Comparison of ENCODE assay signal across 1 cellular context in the genomic region with DNA sequence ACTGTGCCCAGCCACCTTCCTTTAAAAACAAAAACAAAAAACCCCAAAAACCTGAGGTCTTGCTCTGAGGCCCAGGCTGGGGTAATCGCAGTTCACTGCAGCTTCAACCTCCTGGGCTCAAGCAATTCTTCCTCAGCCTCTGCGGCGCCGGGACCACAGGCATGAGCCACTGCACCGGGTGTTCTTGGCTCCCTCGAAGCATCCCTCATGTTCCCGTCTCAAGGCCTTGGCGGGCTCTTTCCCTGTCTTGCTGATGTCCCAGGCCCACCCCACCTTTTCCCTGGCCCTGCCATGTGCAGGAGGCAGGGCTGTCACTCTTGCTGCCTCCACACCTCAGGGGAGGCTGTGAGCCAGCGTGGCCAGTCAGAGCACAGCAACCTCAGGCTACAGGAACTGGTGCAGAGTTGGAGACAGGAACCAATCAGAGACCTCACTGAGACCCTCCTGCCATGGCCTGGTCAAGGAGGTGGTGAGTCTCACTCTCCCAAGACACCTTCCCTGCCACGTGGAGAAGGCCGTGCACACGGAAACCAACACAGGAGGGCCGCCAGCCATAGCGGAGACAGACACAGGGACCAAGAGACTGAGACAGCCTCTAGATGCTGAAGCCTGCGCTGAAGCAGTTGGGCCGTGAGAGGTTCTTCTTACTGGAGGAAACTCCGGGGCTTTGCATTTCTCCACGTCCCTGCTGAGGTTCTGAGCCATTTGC.
TF ChIP-seq lines count a peak whose summit lies in the region.

No MANE protein-coding gene starts in this region.

TF ChIP-seq in HepG2, 621 proteins besides CTCF, POLR2A, EP300 and RAD21:
- no peak for TF ChIP-seq ZSCAN25 (CRISPR knock-in tag; IDR thresholded peaks at IDR 0.05)
- no peak for TF ChIP-seq ZMYM2 (CRISPR knock-in tag; IDR thresholded peaks at IDR 0.05)
- TF ChIP-seq HMGA1 (CRISPR knock-in tag; conservative IDR thresholded peaks at IDR 0.05), result no peak
- TF ChIP-seq ZNF607 (CRISPR knock-in tag; IDR thresholded peaks at IDR 0.05; ENCODE audit: borderline replicate concordance), result no peak
- no peak for TF ChIP-seq MBNL3 (CRISPR knock-in tag; conservative IDR thresholded peaks at IDR 0.05)
- no peak for TF ChIP-seq ZNF253 (CRISPR knock-in tag; IDR thresholded peaks at IDR 0.05; ENCODE audit: borderline replicate concordance)
- TF ChIP-seq ZNF577 (CRISPR knock-in tag; IDR thresholded peaks at IDR 0.05; ENCODE audit: borderline replicate concordance, low read depth), result no peak
- TF ChIP-seq, protein P1, sequence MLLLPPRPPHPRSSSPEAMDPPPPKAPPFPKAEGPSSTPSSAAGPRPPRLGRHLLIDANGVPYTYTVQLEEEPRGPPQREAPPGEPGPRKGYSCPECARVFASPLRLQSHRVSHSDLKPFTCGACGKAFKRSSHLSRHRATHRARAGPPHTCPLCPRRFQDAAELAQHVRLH (CRISPR knock-in tag; IDR thresholded peaks at IDR 0.05; ENCODE audit: borderline replicate concordance, low read depth), result no peak
- TF ChIP-seq NR2F6 (IDR thresholded peaks at IDR 0.05), result no peak
- no peak for TF ChIP-seq NR2F6 (CRISPR knock-in tag; IDR thresholded peaks at IDR 0.05)
TF ChIP-seq in HepG2: peak in this region for 0.
